ENCODE assay signal across 9 cellular contexts in the genomic region with DNA sequence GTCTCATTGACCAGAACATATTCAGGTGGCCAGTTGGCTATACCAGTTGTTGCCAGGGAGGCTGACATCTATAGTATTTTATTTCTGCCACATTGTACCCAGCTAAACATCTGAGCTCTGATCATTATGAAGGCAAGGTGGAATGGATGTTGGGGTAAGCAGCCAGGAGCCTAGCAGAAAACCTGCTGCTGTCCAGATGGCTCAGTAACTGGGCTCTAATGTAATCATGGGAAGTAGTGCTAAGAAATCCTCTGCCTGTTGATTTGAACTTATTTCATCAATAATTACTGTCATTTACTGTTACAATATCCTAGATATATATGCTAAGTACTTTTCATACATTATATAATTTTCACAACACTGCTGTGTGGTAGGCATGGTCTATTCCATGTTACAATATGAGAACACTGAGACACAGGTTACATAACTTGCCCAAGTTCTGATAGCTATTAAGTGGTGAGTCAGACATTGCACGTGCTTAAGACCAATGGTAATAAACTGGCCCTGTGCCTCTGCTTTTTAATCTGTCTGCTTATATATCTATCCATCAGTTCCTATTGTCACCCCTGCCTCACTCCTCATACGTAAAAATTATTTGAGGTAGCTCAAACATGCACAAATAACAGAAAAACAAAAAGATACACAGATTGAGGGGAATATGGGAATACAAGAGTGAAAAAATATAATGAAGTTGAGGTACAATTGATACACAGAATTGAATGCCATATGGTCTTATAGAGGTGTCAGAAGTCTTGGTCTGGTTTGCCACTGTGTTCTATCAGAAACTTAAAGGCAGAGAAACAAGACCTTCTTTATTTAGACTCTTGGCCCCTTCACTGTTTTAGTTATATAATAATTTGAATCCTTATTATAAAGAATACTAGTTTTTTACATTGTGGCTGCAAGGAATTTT. TPM values are rescaled to one million over a fixed set of nuclear protein-coding genes. Genes with fewer than 3 reads are reported as not detected.
DNase-seq lines count a peak whose midpoint lies in the region; ATAC-seq and TF ChIP-seq lines count a peak whose summit lies in the region.
"Had no signal": no experiment of that assay in that cellular context is flagged by ENCODE, and none has a peak within 500 bp of the region (broad histone marks: within the 10 kb centered on the region; RNA-seq: fewer than 3 reads in every experiment).

No MANE protein-coding gene starts in this region.

- no peak for TF ChIP-seq CTCF in foreskin keratinocyte (conservative IDR thresholded peaks at IDR 0.05)

- peak; percentile 12 for DNase-seq in ACHN
- peak; percentile 73 for DNase-seq in NOMO-1 treated with dmso at 0.1 percent for 144 hours (lab: John Stamatoyannopoulos, UW; ENCODE audit: unreplicated experiment)
- peak in 1 of 2 donors; percentile 59 for DNase-seq in foreskin keratinocyte
- DNase-seq in islet precursor cell = no peak
- DNase-seq in NCI-H1930 (lab: John Stamatoyannopoulos, UW) = no peak
- DNase-seq: activated CD4-positive, alpha-beta memory T cell treated with anti-CD3 and anti-CD28 coated beads for 36 hours had no signal

- ATAC-seq in GM21529 (IDR thresholded peaks at IDR 0.05; ENCODE audit: unreplicated experiment) (peak; percentile 53), foreskin keratinocyte (peak; percentile 89), HG03378 (IDR thresholded peaks at IDR 0.05; ENCODE audit: unreplicated experiment) (no peak), GM18861 (IDR thresholded peaks at IDR 0.05; ENCODE audit: unreplicated experiment) (no peak)

- no peaks in the 10 kb centered on the region for H3K27me3 ChIP-seq in foreskin keratinocyte

- no peak overlapping the region for H3K27ac ChIP-seq in foreskin keratinocyte

- in situ Hi-C loops in ACHN (cut with HindIII; ENCODE audit: low pct_ligation_motif_present, low pct_unique_long_range_greater_than_20kb, low sequenced_read_pairs) = no loop called here

- H3K4me1 ChIP-seq in foreskin keratinocyte = peaks cover 8% of the 10 kb centered on the region

RNA-seq across cellular contexts. Expression of gene TBPL1, which starts 25.2 kb away (rescaled TPM):
- 38.1 and 41.5 TPM in 2 replicates for total RNA-seq in foreskin keratinocyte
- 32.5 and 37.6 TPM in 2 replicates for polyA plus RNA-seq in foreskin keratinocyte

Comparison
In these comparisons a context has a peak if more than half of its experiments do, and no peak if none do; other contexts are left out.
1. DNase-seq: peak in ACHN (single experiment) and NOMO-1 treated with dmso at 0.1 percent for 144 hours (single experiment); none in islet precursor cell (single experiment) and NCI-H1930 (0 of 2).
2. ATAC-seq: peak in GM21529 (single experiment) and foreskin keratinocyte (single experiment); none in HG03378 (single experiment) and GM18861 (single experiment).